ENCODE assay signal across 18 cellular contexts in genomic region chr5:137440800-137441199, GRCh38.
"Had no signal": no experiment of that assay in that cellular context is flagged by ENCODE, and none has a peak within 500 bp of the region (broad histone marks: within the 10 kb centered on the region; RNA-seq: fewer than 3 reads in every experiment).

No MANE protein-coding gene starts in this region.

- H3K27me3 ChIP-seq: dorsolateral prefrontal cortex, heart left ventricle, right lobe of liver, tibial artery, upper lobe of left lung, uterus had no signal

- FAIRE-seq: frontal cortex had no signal

- H3K9me3 ChIP-seq: heart left ventricle, neutrophil, psoas muscle, right lobe of liver, tibial artery, upper lobe of left lung, uterus had no signal

- ATAC-seq: heart left ventricle; left colon; psoas muscle; right lobe of liver; stimulated activated effector memory CD8-positive, alpha-beta T cell treated with anti-CD3 and anti-CD28 coated beads, Interleukin-12 subunit alpha, Interleukin-12 subunit beta, amount 100 ng/mL, for 72 hours; stimulated activated naive CD8-positive, alpha-beta T cell treated with anti-CD3 and anti-CD28 coated beads, Interleukin-15, Interleukin-2, amounts not matched to agents 100 U/mL and 50 U/mL, for 24 hours had no signal

- H3K4me1 ChIP-seq: heart left ventricle, psoas muscle, right lobe of liver, upper lobe of left lung, uterus had no signal

- H3K4me3 ChIP-seq: dorsolateral prefrontal cortex, heart left ventricle, psoas muscle, right lobe of liver, tibial artery, upper lobe of left lung, uterus had no signal

- H3K36me3 ChIP-seq: heart left ventricle, neutrophil, right lobe of liver, tibial artery, upper lobe of left lung, uterus had no signal

- DNase-seq: dorsolateral prefrontal cortex; effector CD8-positive, alpha-beta T cell; heart left ventricle; hippocampal formation; left colon; mesendoderm; naive B cell; psoas muscle; right lobe of liver; stimulated activated CD4-positive, alpha-beta T cell treated with anti-CD3 and anti-CD28 coated beads, Interleukin-4, amount 100 ng/mL, for 1 hour; stimulated activated CD8-positive, alpha-beta memory T cell treated with anti-CD3 and anti-CD28 coated beads, Interleukin-4, amount 100 ng/mL, for 48 hours; stimulated activated naive CD8-positive, alpha-beta T cell treated with anti-CD3 and anti-CD28 coated beads, Interleukin-15, Interleukin-2, amounts not matched to agents 100 U/mL and 50 U/mL, for 24 hours; tibial artery; upper lobe of left lung; uterus had no signal

- H3K27ac ChIP-seq: heart left ventricle, neutrophil, psoas muscle, right lobe of liver, tibial artery, upper lobe of left lung, uterus had no signal
